Comparison of ENCODE assay signal across 1 cellular context in the genomic region with DNA sequence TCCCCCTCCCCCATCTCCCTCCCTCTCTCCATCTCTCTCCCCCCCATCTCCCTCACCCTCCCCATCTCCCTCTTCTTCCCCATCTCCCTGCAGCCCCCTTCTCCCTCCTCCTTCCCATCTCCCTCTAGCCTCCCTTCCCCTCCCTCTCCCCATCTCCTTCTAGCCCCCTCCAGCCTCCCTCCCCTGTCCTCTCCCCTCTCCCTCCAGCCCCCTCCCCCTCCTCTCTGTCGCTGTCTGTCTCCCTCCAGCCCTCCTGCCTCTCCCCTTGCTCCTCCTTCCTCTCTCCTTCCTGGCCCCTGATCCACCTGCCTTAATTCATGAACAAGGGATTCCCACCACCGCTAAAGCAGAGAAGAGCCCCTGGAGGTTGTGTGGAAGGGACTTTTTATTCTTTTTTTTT.
TF ChIP-seq lines count a peak whose summit lies in the region.

No MANE protein-coding gene starts in this region.

TF ChIP-seq in HepG2, 621 proteins besides CTCF, POLR2A, EP300 and RAD21:
- no peak for TF ChIP-seq KAT2B (IDR thresholded peaks at IDR 0.05; ENCODE audit: borderline replicate concordance, low read depth, low read length)
- TF ChIP-seq HNRNPK (IDR thresholded peaks at IDR 0.05; ENCODE audit: low read depth, low read length, poor library complexity, severe bottlenecking): peak; percentile 14
- no peak for TF ChIP-seq ATF7 (IDR thresholded peaks at IDR 0.05)
- TF ChIP-seq ATF7 (CRISPR knock-in tag; IDR thresholded peaks at IDR 0.05): no peak
